ENCODE assay signal across 14 cellular contexts in genomic region chr10:62870866-62871265, GRCh38. TPM values are rescaled to one million over a fixed set of nuclear protein-coding genes. Genes with fewer than 3 reads are reported as not detected.
DNase-seq lines count a peak whose midpoint lies in the region; ATAC-seq and TF ChIP-seq lines count a peak whose summit lies in the region.
"Had no signal": no experiment of that assay in that cellular context is flagged by ENCODE, and none has a peak within 500 bp of the region (broad histone marks: within the 10 kb centered on the region; RNA-seq: fewer than 3 reads in every experiment).

No MANE protein-coding gene starts in this region.

- peaks cover 16% of the 10 kb centered on the region for H3K4me1 Mint-ChIP-seq in activated T-helper 17 cell treated with anti-CD3 and anti-CD28 coated beads, Interleukin-2, amount 50 U/mL, for 72 hours

- H3K27me3 ChIP-seq in uterus: no peaks in the 10 kb centered on the region

- intact Hi-C loops in uterus (cut with DNase I; ENCODE audit: low total_unique reads): no loop called here

- DNase-seq in activated CD8-positive, alpha-beta memory T cell treated with anti-CD3 and anti-CD28 coated beads, Interleukin-2, amount 50 U/mL, for 48 hours: peak; percentile 55
- DNase-seq in activated CD8-positive, alpha-beta memory T cell treated with anti-CD3 and anti-CD28 coated beads for 24 hours: no peak
- no peak for DNase-seq in mucosa of gallbladder (ENCODE audit: low spot score)
- no peak for DNase-seq in uterus
- no peak for DNase-seq in dermis blood vessel endothelial cell
- DNase-seq: GOT3, Kasumi-1, left lung, NCI-H510A, occipital lobe had no signal

- ATAC-seq in GM19455 (IDR thresholded peaks at IDR 0.05; ENCODE audit: unreplicated experiment): peak; percentile 90
- ATAC-seq in HG02885 (IDR thresholded peaks at IDR 0.05; ENCODE audit: poor library complexity, unreplicated experiment): peak; percentile 98
- ATAC-seq in activated T-helper 17 cell treated with anti-CD3 and anti-CD28 coated beads, Interleukin-2, amount 50 U/mL, for 72 hours (replicated peaks): peak; percentile 84
- ATAC-seq: left lung had no signal

- H3K4me3 ChIP-seq in uterus: no peak overlapping the region
- H3K4me3 ChIP-seq: left lung, SK-N-MC had no signal

- no peaks in the 10 kb centered on the region for H3K36me3 ChIP-seq in uterus
- H3K36me3 ChIP-seq: left lung had no signal

- no peak for TF ChIP-seq CTCF in uterus (IDR thresholded peaks at IDR 0.05)

- no peaks in the 10 kb centered on the region for H3K9me3 Mint-ChIP-seq in activated T-helper 17 cell treated with anti-CD3 and anti-CD28 coated beads, Interleukin-2, amount 50 U/mL, for 72 hours

- H3K27me3 Mint-ChIP-seq in activated T-helper 17 cell treated with anti-CD3 and anti-CD28 coated beads, Interleukin-2, amount 50 U/mL, for 72 hours: peaks cover 17% of the 10 kb centered on the region

- no peaks in the 10 kb centered on the region for H3K9me3 ChIP-seq in uterus
- H3K9me3 ChIP-seq: left lung had no signal

- TF ChIP-seq POLR2A in uterus (IDR thresholded peaks at IDR 0.05): no peak

- H3K4me1 ChIP-seq in uterus: no peaks in the 10 kb centered on the region
- H3K4me1 ChIP-seq: left lung had no signal

- H3K4me3 Mint-ChIP-seq in activated T-helper 17 cell treated with anti-CD3 and anti-CD28 coated beads, Interleukin-2, amount 50 U/mL, for 72 hours: peak overlapping the region; percentile 55

- no peak overlapping the region for H3K27ac ChIP-seq in uterus
- H3K27ac ChIP-seq: left lung, SK-N-MC had no signal

- H3K36me3 Mint-ChIP-seq in activated T-helper 17 cell treated with anti-CD3 and anti-CD28 coated beads, Interleukin-2, amount 50 U/mL, for 72 hours (ENCODE audit: low read depth): no peaks in the 10 kb centered on the region

- H3K27ac Mint-ChIP-seq in activated T-helper 17 cell treated with anti-CD3 and anti-CD28 coated beads, Interleukin-2, amount 50 U/mL, for 72 hours: peak overlapping the region; percentile 74

RNA-seq across cellular contexts. Expression of gene EGR2, which starts 54.7 kb away (rescaled TPM):
- total RNA-seq in activated T-helper 17 cell treated with anti-CD3 and anti-CD28 coated beads, Interleukin-2, amount 50 U/mL, for 72 hours: 10 to 100 TPM in 1 of 2 donors, 1 to 10 TPM in 1; 5.5 to 94.4 TPM
- total RNA-seq in mucosa of gallbladder: 19.3 TPM
- 1 to 10 TPM in 2 of 4 donors, under 1 TPM in 1, not detected in 1; 0.26 to 3.4 (median 1.5) TPM for total RNA-seq in uterus
- total RNA-seq in dermis blood vessel endothelial cell: 0.37 and 1.0 TPM in 2 replicates
